ENCODE assay signal across 18 cellular contexts in the genomic region with DNA sequence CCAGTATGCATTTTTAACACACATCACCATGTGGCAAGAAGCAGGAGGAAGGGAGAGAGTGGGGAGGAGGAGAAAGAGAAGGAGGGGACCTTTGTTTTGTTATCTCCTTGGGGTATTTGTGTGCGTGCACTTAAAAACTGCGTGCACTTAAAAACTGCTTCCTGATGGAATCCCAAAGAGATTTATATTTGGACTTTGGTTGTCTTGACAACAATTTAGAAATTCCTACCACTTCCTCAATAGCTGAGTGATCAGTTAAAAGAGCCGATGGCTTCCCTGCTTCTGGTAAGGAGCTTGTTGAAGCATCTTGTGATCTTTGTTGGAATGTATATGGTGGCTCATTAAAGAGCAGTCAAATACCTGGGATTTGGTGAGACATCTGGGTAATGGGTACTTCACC. TPM values are rescaled to one million over a fixed set of nuclear protein-coding genes. Genes with fewer than 3 reads are reported as not detected.
DNase-seq lines count a peak whose midpoint lies in the region; ATAC-seq and TF ChIP-seq lines count a peak whose summit lies in the region.
"Had no signal": no experiment of that assay in that cellular context is flagged by ENCODE, and none has a peak within 500 bp of the region (broad histone marks: within the 10 kb centered on the region; RNA-seq: fewer than 3 reads in every experiment).

No MANE protein-coding gene starts in this region.

- CTCF ChIA-PET in Panc1 (lab: Charles Lee): no interaction called here

- TF ChIP-seq CTCF in Panc1 (IDR thresholded peaks at IDR 0.05) (no peak), sigmoid colon (IDR thresholded peaks at IDR 0.05) (no peak)

- POLR2A ChIA-PET in Panc1 (lab: Charles Lee): no interaction called here

- H3K9me3 ChIP-seq in Panc1 (ENCODE audit: control insufficient read depth, insufficient read depth, low read depth, low read length) (no peaks in the 10 kb centered on the region), sigmoid colon (no peaks in the 10 kb centered on the region), MG63 (no peaks in the 10 kb centered on the region)
- H3K9me3 ChIP-seq: BE2C, heart left ventricle, stomach had no signal

- ATAC-seq in Panc1: no peak
- ATAC-seq in GM18907 (IDR thresholded peaks at IDR 0.05; ENCODE audit: unreplicated experiment): no peak
- ATAC-seq: heart left ventricle, T-cell had no signal

- in situ Hi-C loops in Panc1 (cut with HindIII; ENCODE audit: low pct_unique_long_range_greater_than_20kb, low sequenced_read_pairs): no loop called here

- H3K4me1 ChIP-seq in Panc1 (ENCODE audit: control insufficient read depth, insufficient read depth, low read length) (peaks cover 75% of the 10 kb centered on the region), sigmoid colon (peaks cover 0 to 68% (median 30%) of the 10 kb centered on the region in 4 donors)
- H3K4me1 ChIP-seq: BE2C had no signal

- TSS peak; percentile 16 for BruUV-seq in Panc1 (replicated peaks; lab: Mats Ljungman, UMichigan)

- WGBS in sigmoid colon, 2 donors: 25 to 57% methylated on average over 3 of the region's 3 CpGs

- H3K4me3 ChIP-seq in Panc1 (ENCODE audit: low read depth in 2 of 2, low read length in 2 of 2) (no peak overlapping the region), sigmoid colon (no peak overlapping the region), MG63 (no peak overlapping the region)
- H3K4me3 ChIP-seq: heart left ventricle had no signal

- intact Hi-C loops in Panc1 (cut with micrococcal nuclease; ENCODE audit: unreplicated experiment): loop anchor here (10.0 kb wide), 1 partner anchor 62 kb away; no protein-coding TSS in a partner anchor
- intact Hi-C loops in sigmoid colon (cut with DNase I): no loop called here

- no peak for TF ChIP-seq POLR2A in sigmoid colon (IDR thresholded peaks at IDR 0.05)

- no peaks in the 10 kb centered on the region for H3K27me3 ChIP-seq in Panc1 (ENCODE audit: control insufficient read depth, insufficient read depth, low read length)
- no peaks in the 10 kb centered on the region for H3K27me3 ChIP-seq in sigmoid colon
- H3K27me3 ChIP-seq in MG63: no peaks in the 10 kb centered on the region
- H3K27me3 ChIP-seq: BE2C, heart left ventricle had no signal

- no peak for TF ChIP-seq EP300 in sigmoid colon (IDR thresholded peaks at IDR 0.05)

- no peaks in the 10 kb centered on the region; the same call in 1 of the 2 replicates for H3K36me3 ChIP-seq in Panc1 (ENCODE audit: control insufficient read depth, insufficient read depth, low read length)
- no peaks in the 10 kb centered on the region for H3K36me3 ChIP-seq in sigmoid colon
- H3K36me3 ChIP-seq in MG63: no peaks in the 10 kb centered on the region
- H3K36me3 ChIP-seq: BE2C, heart left ventricle, stomach, WERI-Rb-1 had no signal

- DNase-seq in EH (ENCODE audit: low read depth): peak; percentile 51
- no peak for DNase-seq in Panc1 (ENCODE audit: low read depth, low spot score)
- peak; percentile 23 for DNase-seq in foreskin melanocyte
- peak; percentile 2 for DNase-seq in sigmoid colon
- no peak for DNase-seq in medulla oblongata (ENCODE audit: extremely low spot score)
- no peak for DNase-seq in NK-92 treated with Interleukin-12 subunit alpha and Interleukin-12 subunit beta, amount 100 ng/mL, for 24 hours (lab: John Stamatoyannopoulos, UW)
- no peak for DNase-seq in MG63
- DNase-seq: amniotic stem cell, BE2C, DMS53, heart left ventricle, NCI-H1930, NCI-H526, stomach, WERI-Rb-1 had no signal

- peak overlapping the region; percentile 72 for H3K27ac ChIP-seq in Panc1 (ENCODE audit: low read length)
- peak overlapping the region in 3 of 4 donors; percentile 7 to 95 (median 23) for H3K27ac ChIP-seq in sigmoid colon
- H3K27ac ChIP-seq: epithelial cell of prostate, WERI-Rb-1 had no signal

RNA-seq across cellular contexts. Expression of a gene that starts 4.5 kb away (rescaled TPM):
- total RNA-seq in Panc1 (2021; ENCODE audit: unreplicated experiment) (118 TPM), sigmoid colon (10 to 100 TPM; 52.0 to 74.6 (median 65.9) TPM)
- 112 TPM for polyA plus RNA-seq in Panc1 (2012; ENCODE audit: insufficient read length)
- polyA plus RNA-seq in sigmoid colon: 10 to 100 TPM; 16.2 to 22.2 (median 21.8) TPM
- total RNA-seq in MG63 (2014; rRNA removed; shearing (Covaris generic); ENCODE audit: low replicate concordance): 16.7 and 19.5 TPM in 2 replicates

Comparison
In these comparisons a context has a peak if more than half of its experiments do, and no peak if none do; other contexts are left out.
1. DNase-seq: peak in EH (single experiment), foreskin melanocyte (single experiment) and sigmoid colon (single experiment); none in Panc1 (single experiment), medulla oblongata (single experiment), NK-92 treated with Interleukin-12 subunit alpha and Interleukin-12 subunit beta, amount 100 ng/mL, for 24 hours (single experiment) and MG63 (single experiment).